8 cellular contexts compared by ENCODE assay signal in the genomic region with DNA sequence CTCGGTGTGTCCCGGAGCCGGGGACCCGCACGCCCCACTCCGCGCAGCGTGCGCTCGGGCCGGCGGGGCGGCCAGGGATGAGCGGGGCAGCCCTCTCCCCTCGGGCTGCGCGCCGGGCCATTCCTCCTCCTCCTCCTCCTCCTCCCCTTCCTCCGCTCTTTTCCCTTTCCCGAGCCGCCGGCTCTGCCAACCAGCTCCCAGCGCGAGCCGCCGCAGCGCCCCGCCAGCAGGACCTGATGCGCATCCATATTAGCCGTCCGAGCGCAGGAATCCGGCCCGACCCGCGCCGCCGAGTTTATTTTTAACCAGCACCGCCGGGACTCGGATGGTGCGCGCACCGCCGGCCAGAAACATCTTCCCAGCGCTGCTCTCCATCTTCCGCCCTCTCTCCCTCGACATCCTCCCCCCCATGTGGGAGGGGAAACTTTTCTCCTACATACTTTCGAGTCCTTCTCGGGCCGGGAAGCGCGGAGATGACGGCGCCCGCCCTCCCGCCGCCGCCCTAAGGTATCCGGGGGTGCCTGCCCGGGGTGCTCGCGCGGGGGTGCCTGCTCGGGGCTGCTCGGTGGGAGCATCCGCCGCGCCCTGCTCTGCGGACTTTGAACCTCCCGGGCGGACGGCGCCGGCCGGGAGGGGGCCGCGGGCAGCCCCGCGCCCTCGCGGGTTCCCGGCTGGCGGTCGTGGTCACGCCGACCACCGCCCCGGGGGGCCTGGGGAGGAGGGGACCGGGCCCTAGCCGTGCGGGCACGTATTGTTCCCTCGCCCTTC. TPM values are rescaled to one million over a fixed set of nuclear protein-coding genes. Genes with fewer than 3 reads are reported as not detected.
DNase-seq lines count a peak whose midpoint lies in the region; ATAC-seq and TF ChIP-seq lines count a peak whose summit lies in the region.

No MANE protein-coding gene starts in this region.

- no peaks in the 10 kb centered on the region for H3K27me3 ChIP-seq in MG63
- H3K27me3 ChIP-seq in mucosa of rectum (ENCODE audit: control insufficient read depth in 2 of 2, insufficient read depth in 2 of 2, low read length in 2 of 2), result no peaks in the 10 kb centered on the region
- H3K27me3 ChIP-seq in subcutaneous abdominal adipose tissue (ENCODE audit: control insufficient read depth in 5 of 5, insufficient read depth in 4 of 5, low read length in 5 of 5), result no peaks in the 10 kb centered on the region

- H3K9ac ChIP-seq in mucosa of rectum (ENCODE audit: low read depth in 1 of 2, low read length in 2 of 2), result peak overlapping the region; percentile 91 to 94
- H3K9ac ChIP-seq in subcutaneous abdominal adipose tissue (ENCODE audit: low read length in 5 of 5), result peak overlapping the region in 4 of 5 donors; percentile 66 to 84 (median 75)

- TF ChIP-seq CTCF in epithelial cell of proximal tubule (conservative IDR thresholded peaks at IDR 0.05; ENCODE audit: low read depth, low read length), result no peak

- H3K4me3 ChIP-seq in MG63, result peak overlapping the region; percentile 98
- H3K4me3 ChIP-seq in epithelial cell of proximal tubule (ENCODE audit: low read depth, low read length), result peak overlapping the region; percentile 70
- H3K4me3 ChIP-seq in mucosa of rectum (ENCODE audit: low read length in 2 of 2), result peak overlapping the region; percentile 94 to 95
- H3K4me3 ChIP-seq in subcutaneous abdominal adipose tissue (ENCODE audit: low read depth in 1 of 5, low read length in 5 of 5), result peak overlapping the region in 4 of 5 donors; percentile 91 to 99 (median 94)

- peak; percentile 60 for DNase-seq in 8988T
- DNase-seq in MG63, result peak; percentile 94
- DNase-seq in activated CD8-positive, alpha-beta memory T cell treated with anti-CD3 and anti-CD28 coated beads, Interleukin-2, amount 10 ng/mL, durations not matched to agents 7 days and 5 days, result peak; percentile 61
- DNase-seq in epithelial cell of proximal tubule (ENCODE audit: low read depth), result no peak
- DNase-seq in medulla oblongata (ENCODE audit: extremely low spot score), result no peak

- H3K9me3 Mint-ChIP-seq in activated CD8-positive, alpha-beta memory T cell treated with anti-CD3 and anti-CD28 coated beads, Interleukin-2, amount 10 ng/mL, durations not matched to agents 7 days and 5 days (ENCODE audit: low read depth), result no peaks in the 10 kb centered on the region

- H3K36me3 ChIP-seq in MG63, result peaks cover 6% of the 10 kb centered on the region
- no peaks in the 10 kb centered on the region for H3K36me3 ChIP-seq in mucosa of rectum (ENCODE audit: control insufficient read depth in 2 of 2, insufficient read depth in 2 of 2, low read length in 2 of 2)
- H3K36me3 ChIP-seq in subcutaneous abdominal adipose tissue (ENCODE audit: control insufficient read depth in 5 of 5, insufficient read depth in 5 of 5, low read length in 5 of 5), result no peaks in the 10 kb centered on the region

- H3K4me1 Mint-ChIP-seq in activated CD8-positive, alpha-beta memory T cell treated with anti-CD3 and anti-CD28 coated beads, Interleukin-2, amount 10 ng/mL, durations not matched to agents 7 days and 5 days, result peaks cover 44% of the 10 kb centered on the region

- H3K27me3 Mint-ChIP-seq in activated CD8-positive, alpha-beta memory T cell treated with anti-CD3 and anti-CD28 coated beads, Interleukin-2, amount 10 ng/mL, durations not matched to agents 7 days and 5 days, result no peaks in the 10 kb centered on the region

- no peaks in the 10 kb centered on the region for H3K9me3 ChIP-seq in MG63
- no peaks in the 10 kb centered on the region for H3K9me3 ChIP-seq in mucosa of rectum (ENCODE audit: control insufficient read depth in 2 of 2, low read length in 2 of 2)
- no peaks in the 10 kb centered on the region for H3K9me3 ChIP-seq in subcutaneous abdominal adipose tissue (ENCODE audit: control insufficient read depth in 5 of 5, low read length in 5 of 5)

- peaks cover 3% of the 10 kb centered on the region for H3K36me3 Mint-ChIP-seq in activated CD8-positive, alpha-beta memory T cell treated with anti-CD3 and anti-CD28 coated beads, Interleukin-2, amount 10 ng/mL, durations not matched to agents 7 days and 5 days

- H3K4me1 ChIP-seq in mucosa of rectum (ENCODE audit: control insufficient read depth in 2 of 2, insufficient read depth in 2 of 2, low read length in 2 of 2) (peaks cover 27 to 30% of the 10 kb centered on the region in 2 donors), subcutaneous abdominal adipose tissue (ENCODE audit: control insufficient read depth in 5 of 5, insufficient read depth in 5 of 5, low read length in 5 of 5) (peaks cover 0 to 45% (median 44%) of the 10 kb centered on the region in 5 donors)

- CTCF ChIA-PET in activated CD8-positive, alpha-beta memory T cell treated with anti-CD3 and anti-CD28 coated beads, Interleukin-2, amount 10 ng/mL, durations not matched to agents 7 days and 5 days (lab: Charles Lee), result interaction anchor here (0.6 to 5.2 kb wide), 5 partner anchors 21 to 449 kb away, joined by 3 to 28 read pairs (median 3); no protein-coding TSS in a partner anchor

- peak; percentile 9 for ATAC-seq in GM18909 (IDR thresholded peaks at IDR 0.05; ENCODE audit: poor library complexity, unreplicated experiment)
- ATAC-seq in activated CD8-positive, alpha-beta memory T cell treated with anti-CD3 and anti-CD28 coated beads, Interleukin-2, amount 10 ng/mL, durations not matched to agents 7 days and 5 days, result peak; percentile 32

- H3K27ac ChIP-seq in mucosa of rectum (ENCODE audit: low read depth in 2 of 2, low read length in 2 of 2), result peak overlapping the region; percentile 93 to 94
- H3K27ac ChIP-seq in subcutaneous abdominal adipose tissue (ENCODE audit: low read depth, low read length), result peak overlapping the region; percentile 90

- peak overlapping the region; percentile 92 for H3K27ac Mint-ChIP-seq in activated CD8-positive, alpha-beta memory T cell treated with anti-CD3 and anti-CD28 coated beads, Interleukin-2, amount 10 ng/mL, durations not matched to agents 7 days and 5 days

- H3K4me3 Mint-ChIP-seq in activated CD8-positive, alpha-beta memory T cell treated with anti-CD3 and anti-CD28 coated beads, Interleukin-2, amount 10 ng/mL, durations not matched to agents 7 days and 5 days, result peak overlapping the region; percentile 94

RNA-seq across cellular contexts. Expression of gene RREB1, which starts 0.6 kb away (rescaled TPM):
- total RNA-seq in MG63 (2014; rRNA removed; shearing (Covaris generic); ENCODE audit: low replicate concordance), result 16.5 and 17.2 TPM in 2 replicates
- total RNA-seq in activated CD8-positive, alpha-beta memory T cell treated with anti-CD3 and anti-CD28 coated beads, Interleukin-2, amount 10 ng/mL, durations not matched to agents 7 days and 5 days, result 10 to 100 TPM; 20.6 to 24.6 TPM
- total RNA-seq in epithelial cell of proximal tubule, result 12.2 and 15.9 TPM in 2 replicates

Comparison
In these comparisons a context has a peak if more than half of its experiments do, and no peak if none do; other contexts are left out.
1. DNase-seq: peak in 8988T (single experiment), MG63 (single experiment) and activated CD8-positive, alpha-beta memory T cell treated with anti-CD3 and anti-CD28 coated beads, Interleukin-2, amount 10 ng/mL, durations not matched to agents 7 days and 5 days (single experiment); none in epithelial cell of proximal tubule (single experiment) and medulla oblongata (single experiment).
2. Peak in every context shown above with its lines, with median percentiles within 50 percentile points of each other: H3K4me3 ChIP-seq.